1 cellular context compared by ENCODE assay signal in the genomic region with DNA sequence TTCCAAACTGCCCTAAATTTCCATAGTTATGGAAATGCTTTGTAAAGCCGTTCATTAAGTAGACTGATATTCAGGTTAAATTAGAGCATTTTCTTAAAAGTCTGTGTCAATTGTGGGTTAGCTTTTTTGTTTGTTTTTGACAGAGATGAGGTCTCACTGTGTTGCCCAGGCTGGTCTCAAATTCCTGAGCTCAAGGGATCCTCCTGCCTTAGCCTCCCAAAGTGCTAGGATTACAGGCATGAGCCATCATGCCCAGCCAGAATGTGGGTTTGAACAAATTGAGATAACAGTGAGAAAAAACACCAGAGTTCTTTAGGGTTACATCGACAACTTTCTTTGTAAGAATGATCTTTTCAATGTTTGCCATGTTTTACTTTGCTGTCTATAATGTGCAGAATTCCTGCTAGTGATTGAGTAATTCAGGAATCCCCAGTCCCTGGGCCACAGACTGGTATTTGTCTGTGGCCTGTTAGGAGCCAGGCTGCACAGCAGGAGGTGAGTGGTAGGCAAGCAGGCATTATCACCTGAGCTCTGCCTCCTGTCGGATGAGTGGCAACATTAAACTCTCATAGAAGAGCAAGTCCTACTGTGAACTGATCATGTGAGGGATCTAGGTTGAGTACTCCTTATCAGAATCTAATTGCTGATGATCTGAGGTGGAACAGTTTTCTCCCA.
TF ChIP-seq lines count a peak whose summit lies in the region.

No MANE protein-coding gene starts in this region.

TF ChIP-seq in GM12891, 5 proteins besides CTCF, POLR2A, EP300 and RAD21 (continued from another document):
- TF ChIP-seq SPI1 (IDR thresholded peaks at IDR 0.05; ENCODE audit: low read depth, low read length): no peak
- TF ChIP-seq PAX5 (IDR thresholded peaks at IDR 0.05; ENCODE audit: insufficient read depth, low read length, severe bottlenecking): no peak
- TF ChIP-seq POU2F2 (IDR thresholded peaks at IDR 0.05; ENCODE audit: low read depth, low read length): no peak
TF ChIP-seq in GM12891: peak in this region for 0.
